Comparison of ENCODE assay signal across 21 cellular contexts in the genomic region with DNA sequence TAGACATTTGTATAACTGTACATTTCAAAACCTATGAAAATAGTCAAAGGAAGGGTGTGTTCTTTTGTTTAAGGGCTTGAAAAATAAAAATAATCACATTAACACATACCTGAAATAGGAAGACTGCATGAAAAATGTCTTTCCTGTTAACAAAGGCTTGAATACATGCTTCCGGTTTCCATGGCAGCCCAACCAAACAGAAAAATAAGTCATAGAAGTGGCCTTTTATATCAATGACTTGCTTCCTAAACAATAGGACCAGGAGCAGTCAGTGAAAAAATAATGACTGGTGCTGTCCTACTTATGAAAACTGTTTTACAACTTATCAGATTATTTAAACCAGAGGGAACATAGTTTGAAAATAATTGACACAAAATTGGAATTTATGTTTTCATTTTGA.
A peak's percentile ranks its signal among the peaks of the same experiment; 100 is the strongest.
DNase-seq lines count a peak whose midpoint lies in the region; ATAC-seq and TF ChIP-seq lines count a peak whose summit lies in the region.
"Had no signal": no experiment of that assay in that cellular context is flagged by ENCODE, and none has a peak within 500 bp of the region (broad histone marks: within the 10 kb centered on the region; RNA-seq: fewer than 3 reads in every experiment).

No MANE protein-coding gene starts in this region.

- no peak overlapping the region for H3K9ac ChIP-seq in SK-N-SH

- 79% methylated on average over 1 of the region's 1 CpG for WGBS in SK-N-SH (ENCODE audit: low lambda C conversion rate)
- WGBS in stomach, 5 donors, result 60 to 89% (median 83%) methylated on average over 1 of the region's 1 CpG

- CTCF ChIA-PET in SK-N-SH (lab: Yijun Ruan, JAX), result no interaction called here

- DNase-seq in SK-N-SH (no peak), NCI-H2227 (lab: John Stamatoyannopoulos, UW; ENCODE audit: unreplicated experiment) (peak; percentile 50), endothelial cell (ENCODE audit: low spot score) (no peak), renal cortical epithelial cell (ENCODE audit: low read depth) (peak; percentile 16), osteoblast (ENCODE audit: insufficient read length, low spot score, missing footprints) (no peak), stomach (no peak), G401 (ENCODE audit: low spot score) (no peak)
- DNase-seq: activated CD8-positive, alpha-beta memory T cell treated with anti-CD3 and anti-CD28 coated beads for 24 hours; activated T-cell treated with anti-CD3 and anti-CD28 coated beads, Interleukin-2, amount 50 U/mL, for 72 hours; cortex of kidney; foreskin fibroblast; NCI-H2081 treated with DMSO at 0.1 percent for 48 hours; NCI-H526; stimulated activated CD4-positive, alpha-beta T cell treated with anti-CD3 and anti-CD28 coated beads, Interleukin-4, amount 100 ng/mL, for 24 hours; substantia nigra; T-helper 9 cell had no signal

- H3K36me3 Mint-ChIP-seq in endothelial cell (ENCODE audit: low read depth, unreplicated experiment), result no peaks in the 10 kb centered on the region
- H3K36me3 Mint-ChIP-seq: activated naive CD4-positive, alpha-beta T cell treated with anti-CD3 and anti-CD28 coated beads, Interleukin-2, amount 50 U/mL, for 24 hours had no signal

- H3K27me3 Mint-ChIP-seq in endothelial cell (ENCODE audit: unreplicated experiment), result peaks cover 1% of the 10 kb centered on the region
- H3K27me3 Mint-ChIP-seq: activated naive CD4-positive, alpha-beta T cell treated with anti-CD3 and anti-CD28 coated beads, Interleukin-2, amount 50 U/mL, for 24 hours had no signal

- H2AFZ ChIP-seq in SK-N-SH (ENCODE audit: low read depth) (no peak overlapping the region), osteoblast (ENCODE audit: low read length) (no peak overlapping the region)

- H3K4me3 ChIP-seq in SK-N-SH (ENCODE audit: low read depth in 2 of 2, low read length in 1 of 2) (no peak overlapping the region), osteoblast (ENCODE audit: insufficient read depth, low read length) (no peak overlapping the region), stomach (no peak overlapping the region)

- H3K9me2 ChIP-seq in SK-N-SH, result no peaks in the 10 kb centered on the region

- H3K4me3 Mint-ChIP-seq in endothelial cell (ENCODE audit: unreplicated experiment), result no peak overlapping the region
- H3K4me3 Mint-ChIP-seq: activated naive CD4-positive, alpha-beta T cell treated with anti-CD3 and anti-CD28 coated beads, Interleukin-2, amount 50 U/mL, for 24 hours; activated T-cell treated with anti-CD3 and anti-CD28 coated beads, Interleukin-2, amount 50 U/mL, for 72 hours; mesothelial cell of epicardium had no signal

- no peaks in the 10 kb centered on the region for H3K79me2 ChIP-seq in SK-N-SH (ENCODE audit: insufficient read depth)
- H3K79me2 ChIP-seq in osteoblast (ENCODE audit: insufficient read depth, low read length), result no peaks in the 10 kb centered on the region

- intact Hi-C loops in stomach (cut with DNase I; ENCODE audit: low total_unique reads), result no loop called here

- peaks cover 2% of the 10 kb centered on the region for H3F3A ChIP-seq in SK-N-SH (replicated peaks; ENCODE audit: insufficient read depth)

- H3K27me3 ChIP-seq in SK-N-SH (ENCODE audit: insufficient read depth) (no peaks in the 10 kb centered on the region), osteoblast (ENCODE audit: insufficient read depth, low read length) (no peaks in the 10 kb centered on the region), stomach (no peaks in the 10 kb centered on the region)

- TF ChIP-seq EP300 in SK-N-SH (IDR thresholded peaks at IDR 0.05; ENCODE audit: borderline replicate concordance in 1 of 2, low read depth in 1 of 2, low read length in 1 of 2) (no peak), stomach (IDR thresholded peaks at IDR 0.05) (no peak)

- no peak overlapping the region for H3K4me2 ChIP-seq in SK-N-SH
- no peak overlapping the region for H3K4me2 ChIP-seq in osteoblast (ENCODE audit: insufficient read depth, low read length)

- H3K27ac Mint-ChIP-seq in endothelial cell (ENCODE audit: unreplicated experiment), result peak overlapping the region; percentile 87
- H3K27ac Mint-ChIP-seq: activated naive CD4-positive, alpha-beta T cell treated with anti-CD3 and anti-CD28 coated beads, Interleukin-2, amount 50 U/mL, for 24 hours; activated T-cell treated with anti-CD3 and anti-CD28 coated beads, Interleukin-2, amount 50 U/mL, for 72 hours; mesothelial cell of epicardium had no signal

- peaks cover 10% of the 10 kb centered on the region for H3K4me1 Mint-ChIP-seq in endothelial cell (ENCODE audit: unreplicated experiment)
- H3K4me1 Mint-ChIP-seq: activated naive CD4-positive, alpha-beta T cell treated with anti-CD3 and anti-CD28 coated beads, Interleukin-2, amount 50 U/mL, for 24 hours; mesothelial cell of epicardium had no signal

- H3K4me1 ChIP-seq in SK-N-SH (ENCODE audit: control insufficient read depth in 1 of 2, insufficient read depth in 2 of 2, low read depth in 1 of 2, low read length in 1 of 2), result no peaks in the 10 kb centered on the region; a peak in 1 of 4 replicates
- H3K4me1 ChIP-seq in osteoblast (ENCODE audit: insufficient read depth, low read length), result no peaks in the 10 kb centered on the region
- H3K4me1 ChIP-seq in stomach, result no peaks in the 10 kb centered on the region

- H3K27ac ChIP-seq in SK-N-SH (ENCODE audit: low read depth in 2 of 2, low read length in 1 of 2) (0 out of 4 replicates have a peak overlapping the region, but pooled peaks of 1 of the 2 experiments have one; percentile 19), osteoblast (ENCODE audit: low read depth, low read length) (no peak overlapping the region), stomach (no peak overlapping the region)
- H3K27ac ChIP-seq: C4-2B had no signal

- TF ChIP-seq RAD21 in SK-N-SH (IDR thresholded peaks at IDR 0.05; ENCODE audit: low read length), result no peak

- in situ Hi-C loops in G401 (cut with HindIII; ENCODE audit: low sequenced_read_pairs), result no loop called here

- no peak for ATAC-seq in SK-N-SH treated with all-trans-retinoic acid at 6 μM for 48 hours
- ATAC-seq: activated T-cell treated with anti-CD3 and anti-CD28 coated beads, Interleukin-2, amount 50 U/mL, for 72 hours; HCT116 had no signal

- TF ChIP-seq CTCF in SK-N-SH (IDR thresholded peaks at IDR 0.05) (no peak), endothelial cell (IDR thresholded peaks at IDR 0.05; ENCODE audit: unreplicated experiment) (no peak), osteoblast (IDR thresholded peaks at IDR 0.05; ENCODE audit: extremely low read depth, low read depth, low read length) (no peak), stomach (IDR thresholded peaks at IDR 0.05) (no peak)

- no peak for TF ChIP-seq POLR2A in stomach (IDR thresholded peaks at IDR 0.05)

- no peaks in the 10 kb centered on the region for H4K20me1 ChIP-seq in SK-N-SH (ENCODE audit: insufficient read depth)
- H4K20me1 ChIP-seq in osteoblast (ENCODE audit: insufficient read depth, low read length), result no peaks in the 10 kb centered on the region

- H3K9me3 ChIP-seq in SK-N-SH (no peaks in the 10 kb centered on the region), osteoblast (ENCODE audit: low read depth, low read length) (no peaks in the 10 kb centered on the region), stomach (no peaks in the 10 kb centered on the region)

- H3K36me3 ChIP-seq in SK-N-SH (replicated peaks in 1 of 2; ENCODE audit: control insufficient read depth in 1 of 2, insufficient read depth in 2 of 2, low read length in 1 of 2) (peaks cover 9 to 10% of the 10 kb centered on the region in 2 experiments), osteoblast (ENCODE audit: insufficient read depth, low read length) (no peaks in the 10 kb centered on the region), stomach (peaks cover 0 to 5% (median 0%) of the 10 kb centered on the region in 4 donors)

- H3K9me3 Mint-ChIP-seq in endothelial cell (ENCODE audit: unreplicated experiment), result no peaks in the 10 kb centered on the region
- H3K9me3 Mint-ChIP-seq: activated naive CD4-positive, alpha-beta T cell treated with anti-CD3 and anti-CD28 coated beads, Interleukin-2, amount 50 U/mL, for 24 hours; activated T-cell treated with anti-CD3 and anti-CD28 coated beads, Interleukin-2, amount 50 U/mL, for 72 hours; mesothelial cell of epicardium had no signal

- POLR2A ChIA-PET in SK-N-SH (lab: Yijun Ruan, JAX), result no interaction called here

TF ChIP-seq in SK-N-SH treated with all-trans-retinoic acid at 6 μM for 48 hours, 23 proteins besides CTCF, POLR2A, EP300 and RAD21:
- TF ChIP-seq OSR1 (CRISPR knock-in tag; IDR thresholded peaks at IDR 0.05), result no peak
- TF ChIP-seq ISL1 (CRISPR knock-in tag; IDR thresholded peaks at IDR 0.05), result peak; percentile 31; the same call in 1 of the 2 replicates

TF ChIP-seq in SK-N-SH, 30 proteins besides CTCF, POLR2A, EP300 and RAD21 (continues in another document):
- TF ChIP-seq TAF1 (IDR thresholded peaks at IDR 0.05; ENCODE audit: borderline replicate concordance, low read depth, low read length) (no peak), RXRA (IDR thresholded peaks at IDR 0.05; ENCODE audit: borderline replicate concordance, low read depth) (no peak), POLR2AphosphoS5 (IDR thresholded peaks at IDR 0.05; ENCODE audit: low read depth, low read length) (no peak)
- TF ChIP-seq, protein P1, sequence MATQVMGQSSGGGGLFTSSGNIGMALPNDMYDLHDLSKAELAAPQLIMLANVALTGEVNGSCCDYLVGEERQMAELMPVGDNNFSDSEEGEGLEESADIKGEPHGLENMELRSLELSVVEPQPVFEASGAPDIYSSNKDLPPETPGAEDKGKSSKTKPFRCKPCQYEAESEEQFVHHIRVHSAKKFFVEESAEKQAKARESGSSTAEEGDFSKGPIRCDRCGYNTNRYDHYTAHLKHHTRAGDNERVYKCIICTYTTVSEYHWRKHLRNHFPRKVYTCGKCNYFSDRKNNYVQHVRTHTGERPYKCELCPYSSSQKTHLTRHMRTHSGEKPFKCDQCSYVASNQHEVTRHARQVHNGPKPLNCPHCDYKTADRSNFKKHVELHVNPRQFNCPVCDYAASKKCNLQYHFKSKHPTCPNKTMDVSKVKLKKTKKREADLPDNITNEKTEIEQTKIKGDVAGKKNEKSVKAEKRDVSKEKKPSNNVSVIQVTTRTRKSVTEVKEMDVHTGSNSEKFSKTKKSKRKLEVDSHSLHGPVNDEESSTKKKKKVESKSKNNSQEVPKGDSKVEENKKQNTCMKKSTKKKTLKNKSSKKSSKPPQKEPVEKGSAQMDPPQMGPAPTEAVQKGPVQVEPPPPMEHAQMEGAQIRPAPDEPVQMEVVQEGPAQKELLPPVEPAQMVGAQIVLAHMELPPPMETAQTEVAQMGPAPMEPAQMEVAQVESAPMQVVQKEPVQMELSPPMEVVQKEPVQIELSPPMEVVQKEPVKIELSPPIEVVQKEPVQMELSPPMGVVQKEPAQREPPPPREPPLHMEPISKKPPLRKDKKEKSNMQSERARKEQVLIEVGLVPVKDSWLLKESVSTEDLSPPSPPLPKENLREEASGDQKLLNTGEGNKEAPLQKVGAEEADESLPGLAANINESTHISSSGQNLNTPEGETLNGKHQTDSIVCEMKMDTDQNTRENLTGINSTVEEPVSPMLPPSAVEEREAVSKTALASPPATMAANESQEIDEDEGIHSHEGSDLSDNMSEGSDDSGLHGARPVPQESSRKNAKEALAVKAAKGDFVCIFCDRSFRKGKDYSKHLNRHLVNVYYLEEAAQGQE (IDR thresholded peaks at IDR 0.05; ENCODE audit: low read depth, low read length), result no peak

Comparison
In these comparisons a context has a peak if more than half of its experiments do, and no peak if none do; other contexts are left out.
1. DNase-seq: peak in NCI-H2227 (single experiment) and renal cortical epithelial cell (single experiment); none in SK-N-SH (single experiment), endothelial cell (single experiment), osteoblast (single experiment), stomach (single experiment) and G401 (single experiment).